In the genomic region with DNA sequence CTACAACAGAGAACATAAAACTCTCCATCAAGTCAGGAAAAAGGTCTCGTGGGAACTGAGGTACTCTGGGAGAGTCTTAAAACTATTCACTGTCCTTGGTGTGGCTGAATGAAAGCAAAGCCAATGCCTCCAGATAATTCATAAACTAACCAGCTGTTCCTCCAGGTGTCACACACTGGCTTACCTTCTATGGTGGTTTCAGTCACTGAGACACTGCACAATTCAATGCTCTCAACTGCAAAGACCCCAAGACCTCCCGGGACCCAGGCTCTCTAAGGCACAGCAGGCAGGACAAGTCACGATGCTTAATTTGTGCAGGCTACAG, we compare ENCODE assay signal across 1 cellular context.
TF ChIP-seq lines count a peak whose summit lies in the region.

No MANE protein-coding gene starts in this region.

TF ChIP-seq in K562, 482 proteins besides CTCF, POLR2A, EP300 and RAD21:
- TF ChIP-seq NCOA2 (IDR thresholded peaks at IDR 0.05; ENCODE audit: partially characterized antibody in 2 of 2), result no peak
- TF ChIP-seq SMAD4 (CRISPR knock-in tag; conservative IDR thresholded peaks at IDR 0.05), result peak; percentile 11; the same call in 1 of the 2 replicates
- TF ChIP-seq, protein P1, sequence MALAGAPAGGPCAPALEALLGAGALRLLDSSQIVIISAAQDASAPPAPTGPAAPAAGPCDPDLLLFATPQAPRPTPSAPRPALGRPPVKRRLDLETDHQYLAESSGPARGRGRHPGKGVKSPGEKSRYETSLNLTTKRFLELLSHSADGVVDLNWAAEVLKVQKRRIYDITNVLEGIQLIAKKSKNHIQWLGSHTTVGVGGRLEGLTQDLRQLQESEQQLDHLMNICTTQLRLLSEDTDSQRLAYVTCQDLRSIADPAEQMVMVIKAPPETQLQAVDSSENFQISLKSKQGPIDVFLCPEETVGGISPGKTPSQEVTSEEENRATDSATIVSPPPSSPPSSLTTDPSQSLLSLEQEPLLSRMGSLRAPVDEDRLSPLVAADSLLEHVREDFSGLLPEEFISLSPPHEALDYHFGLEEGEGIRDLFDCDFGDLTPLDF (CRISPR knock-in tag; IDR thresholded peaks at IDR 0.05), result peak; percentile 39; the same call in 1 of the 2 replicates
- TF ChIP-seq HDAC2 (IDR thresholded peaks at IDR 0.05), result 0 out of 2 replicates have a peak, but pooled peaks have one; percentile 4
